ENCODE assay signal across 1 cellular context in the genomic region with DNA sequence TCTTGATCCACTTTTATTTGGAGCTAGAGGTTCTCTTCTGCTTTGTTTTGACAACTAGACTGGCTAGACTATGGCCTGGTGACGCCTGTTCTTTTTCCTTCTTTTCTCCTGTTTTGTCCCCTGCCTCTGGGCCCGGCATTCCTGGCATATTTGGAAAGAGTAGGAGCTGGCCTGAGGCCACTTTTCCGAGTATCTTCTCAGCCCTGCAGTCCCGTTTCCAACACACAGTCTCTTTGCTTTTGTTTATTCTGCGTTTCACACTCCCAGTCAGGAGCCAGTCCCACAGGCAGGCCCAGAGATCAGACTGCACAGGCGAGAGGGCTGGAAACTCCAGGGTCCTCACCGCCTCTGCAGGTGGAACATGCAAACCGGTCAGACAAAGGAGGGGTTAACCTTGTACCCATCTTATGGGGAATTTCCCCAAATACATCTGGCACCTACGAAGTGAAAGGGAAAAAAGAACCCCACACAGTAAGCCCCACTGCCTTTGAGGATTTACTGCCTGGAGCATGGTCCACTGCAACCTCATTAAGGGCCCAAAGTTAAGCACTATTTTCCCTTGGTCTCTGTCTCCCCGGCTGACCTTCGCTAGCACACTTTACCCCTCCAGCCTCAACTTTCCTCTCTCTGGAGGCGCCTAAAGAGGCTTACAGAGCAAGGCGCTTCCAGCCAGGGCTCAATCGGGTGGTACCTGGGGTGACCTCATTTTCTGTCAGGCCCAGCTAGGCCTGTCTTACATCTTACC.
A peak's percentile ranks its signal among the peaks of the same experiment; 100 is the strongest.
TF ChIP-seq lines count a peak whose summit lies in the region.

No MANE protein-coding gene starts in this region.

TF ChIP-seq in HepG2, 621 proteins besides CTCF, POLR2A, EP300 and RAD21 (continued from another document and continues in another):
- TF ChIP-seq, protein P1, sequence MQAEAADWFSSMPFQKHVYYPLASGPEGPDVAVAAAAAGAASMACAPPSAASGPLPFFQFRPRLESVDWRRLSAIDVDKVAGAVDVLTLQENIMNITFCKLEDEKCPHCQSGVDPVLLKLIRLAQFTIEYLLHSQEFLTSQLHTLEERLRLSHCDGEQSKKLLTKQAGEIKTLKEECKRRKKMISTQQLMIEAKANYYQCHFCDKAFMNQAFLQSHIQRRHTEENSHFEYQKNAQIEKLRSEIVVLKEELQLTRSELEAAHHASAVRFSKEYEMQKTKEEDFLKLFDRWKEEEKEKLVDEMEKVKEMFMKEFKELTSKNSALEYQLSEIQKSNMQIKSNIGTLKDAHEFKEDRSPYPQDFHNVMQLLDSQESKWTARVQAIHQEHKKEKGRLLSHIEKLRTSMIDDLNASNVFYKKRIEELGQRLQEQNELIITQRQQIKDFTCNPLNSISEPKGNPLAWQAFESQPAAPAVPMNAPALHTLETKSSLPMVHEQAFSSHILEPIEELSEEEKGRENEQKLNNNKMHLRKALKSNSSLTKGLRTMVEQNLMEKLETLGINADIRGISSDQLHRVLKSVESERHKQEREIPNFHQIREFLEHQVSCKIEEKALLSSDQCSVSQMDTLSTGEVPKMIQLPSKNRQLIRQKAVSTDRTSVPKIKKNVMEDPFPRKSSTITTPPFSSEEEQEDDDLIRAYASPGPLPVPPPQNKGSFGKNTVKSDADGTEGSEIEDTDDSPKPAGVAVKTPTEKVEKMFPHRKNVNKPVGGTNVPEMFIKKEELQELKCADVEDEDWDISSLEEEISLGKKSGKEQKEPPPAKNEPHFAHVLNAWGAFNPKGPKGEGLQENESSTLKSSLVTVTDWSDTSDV (CRISPR knock-in tag; IDR thresholded peaks at IDR 0.05): no peak
- TF ChIP-seq CHD4 (IDR thresholded peaks at IDR 0.05; ENCODE audit: borderline replicate concordance, low read length): no peak
- TF ChIP-seq ZNF567 (CRISPR knock-in tag; IDR thresholded peaks at IDR 0.05; ENCODE audit: borderline replicate concordance): no peak
- TF ChIP-seq, protein P2, sequence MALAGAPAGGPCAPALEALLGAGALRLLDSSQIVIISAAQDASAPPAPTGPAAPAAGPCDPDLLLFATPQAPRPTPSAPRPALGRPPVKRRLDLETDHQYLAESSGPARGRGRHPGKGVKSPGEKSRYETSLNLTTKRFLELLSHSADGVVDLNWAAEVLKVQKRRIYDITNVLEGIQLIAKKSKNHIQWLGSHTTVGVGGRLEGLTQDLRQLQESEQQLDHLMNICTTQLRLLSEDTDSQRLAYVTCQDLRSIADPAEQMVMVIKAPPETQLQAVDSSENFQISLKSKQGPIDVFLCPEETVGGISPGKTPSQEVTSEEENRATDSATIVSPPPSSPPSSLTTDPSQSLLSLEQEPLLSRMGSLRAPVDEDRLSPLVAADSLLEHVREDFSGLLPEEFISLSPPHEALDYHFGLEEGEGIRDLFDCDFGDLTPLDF (CRISPR knock-in tag; IDR thresholded peaks at IDR 0.05): no peak
- no peak; the same call in 1 of the 2 replicates for TF ChIP-seq NRL (CRISPR knock-in tag; IDR thresholded peaks at IDR 0.05; ENCODE audit: borderline replicate concordance)
- TF ChIP-seq, protein P3, sequence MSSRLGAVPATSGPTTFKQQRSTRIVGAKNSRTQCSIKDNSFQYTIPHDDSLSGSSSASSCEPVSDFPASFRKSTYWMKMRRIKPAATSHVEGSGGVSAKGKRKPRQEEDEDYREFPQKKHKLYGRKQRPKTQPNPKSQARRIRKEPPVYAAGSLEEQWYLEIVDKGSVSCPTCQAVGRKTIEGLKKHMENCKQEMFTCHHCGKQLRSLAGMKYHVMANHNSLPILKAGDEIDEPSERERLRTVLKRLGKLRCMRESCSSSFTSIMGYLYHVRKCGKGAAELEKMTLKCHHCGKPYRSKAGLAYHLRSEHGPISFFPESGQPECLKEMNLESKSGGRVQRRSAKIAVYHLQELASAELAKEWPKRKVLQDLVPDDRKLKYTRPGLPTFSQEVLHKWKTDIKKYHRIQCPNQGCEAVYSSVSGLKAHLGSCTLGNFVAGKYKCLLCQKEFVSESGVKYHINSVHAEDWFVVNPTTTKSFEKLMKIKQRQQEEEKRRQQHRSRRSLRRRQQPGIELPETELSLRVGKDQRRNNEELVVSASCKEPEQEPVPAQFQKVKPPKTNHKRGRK (CRISPR knock-in tag; IDR thresholded peaks at IDR 0.05): no peak
- TF ChIP-seq, protein P4, sequence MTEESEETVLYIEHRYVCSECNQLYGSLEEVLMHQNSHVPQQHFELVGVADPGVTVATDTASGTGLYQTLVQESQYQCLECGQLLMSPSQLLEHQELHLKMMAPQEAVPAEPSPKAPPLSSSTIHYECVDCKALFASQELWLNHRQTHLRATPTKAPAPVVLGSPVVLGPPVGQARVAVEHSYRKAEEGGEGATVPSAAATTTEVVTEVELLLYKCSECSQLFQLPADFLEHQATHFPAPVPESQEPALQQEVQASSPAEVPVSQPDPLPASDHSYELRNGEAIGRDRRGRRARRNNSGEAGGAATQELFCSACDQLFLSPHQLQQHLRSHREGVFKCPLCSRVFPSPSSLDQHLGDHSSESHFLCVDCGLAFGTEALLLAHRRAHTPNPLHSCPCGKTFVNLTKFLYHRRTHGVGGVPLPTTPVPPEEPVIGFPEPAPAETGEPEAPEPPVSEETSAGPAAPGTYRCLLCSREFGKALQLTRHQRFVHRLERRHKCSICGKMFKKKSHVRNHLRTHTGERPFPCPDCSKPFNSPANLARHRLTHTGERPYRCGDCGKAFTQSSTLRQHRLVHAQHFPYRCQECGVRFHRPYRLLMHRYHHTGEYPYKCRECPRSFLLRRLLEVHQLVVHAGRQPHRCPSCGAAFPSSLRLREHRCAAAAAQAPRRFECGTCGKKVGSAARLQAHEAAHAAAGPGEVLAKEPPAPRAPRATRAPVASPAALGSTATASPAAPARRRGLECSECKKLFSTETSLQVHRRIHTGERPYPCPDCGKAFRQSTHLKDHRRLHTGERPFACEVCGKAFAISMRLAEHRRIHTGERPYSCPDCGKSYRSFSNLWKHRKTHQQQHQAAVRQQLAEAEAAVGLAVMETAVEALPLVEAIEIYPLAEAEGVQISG (CRISPR knock-in tag; IDR thresholded peaks at IDR 0.05): no peak
- no peak for TF ChIP-seq SOX5 (CRISPR knock-in tag; IDR thresholded peaks at IDR 0.05; ENCODE audit: borderline replicate concordance)
- no peak for TF ChIP-seq ZNF75D (CRISPR knock-in tag; IDR thresholded peaks at IDR 0.05; ENCODE audit: borderline replicate concordance)
- TF ChIP-seq ZNF589 (CRISPR knock-in tag; conservative IDR thresholded peaks at IDR 0.05): no peak
- no peak for TF ChIP-seq ZFP41 (CRISPR knock-in tag; IDR thresholded peaks at IDR 0.05; ENCODE audit: borderline replicate concordance)
- peak; percentile 60 for TF ChIP-seq PHF8 (CRISPR knock-in tag; IDR thresholded peaks at IDR 0.05)
- no peak for TF ChIP-seq ZNF24 (IDR thresholded peaks at IDR 0.05)
- peak; percentile 16; the same call in 1 of the 2 replicates for TF ChIP-seq MEF2D (CRISPR knock-in tag; IDR thresholded peaks at IDR 0.05)
- no peak for TF ChIP-seq ZC3H13 (CRISPR knock-in tag; IDR thresholded peaks at IDR 0.05)
- TF ChIP-seq ZFX (CRISPR knock-in tag; IDR thresholded peaks at IDR 0.05; ENCODE audit: low read depth): peak; percentile 93
- TF ChIP-seq ZNF790 (CRISPR knock-in tag; IDR thresholded peaks at IDR 0.05; ENCODE audit: borderline replicate concordance): no peak
- TF ChIP-seq, protein P5, sequence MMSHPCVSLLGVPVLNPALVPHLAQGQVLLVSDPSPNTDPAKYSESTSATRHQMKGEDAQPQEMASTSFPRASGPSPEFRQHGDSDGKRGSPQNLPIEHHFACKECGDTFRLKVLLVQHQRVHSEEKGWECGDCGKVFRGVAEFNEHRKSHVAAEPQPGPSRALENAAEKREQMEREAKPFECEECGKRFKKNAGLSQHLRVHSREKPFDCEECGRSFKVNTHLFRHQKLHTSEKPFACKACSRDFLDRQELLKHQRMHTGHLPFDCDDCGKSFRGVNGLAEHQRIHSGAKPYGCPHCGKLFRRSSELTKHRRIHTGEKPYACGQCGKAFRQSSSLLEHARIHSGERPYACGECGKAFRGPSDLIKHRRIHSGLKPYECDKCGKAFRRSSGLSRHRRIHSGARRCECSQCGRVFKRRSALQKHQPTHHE (CRISPR knock-in tag; IDR thresholded peaks at IDR 0.05; ENCODE audit: borderline replicate concordance): peak; percentile 37; the same call in 1 of the 2 replicates
- TF ChIP-seq, protein P6, sequence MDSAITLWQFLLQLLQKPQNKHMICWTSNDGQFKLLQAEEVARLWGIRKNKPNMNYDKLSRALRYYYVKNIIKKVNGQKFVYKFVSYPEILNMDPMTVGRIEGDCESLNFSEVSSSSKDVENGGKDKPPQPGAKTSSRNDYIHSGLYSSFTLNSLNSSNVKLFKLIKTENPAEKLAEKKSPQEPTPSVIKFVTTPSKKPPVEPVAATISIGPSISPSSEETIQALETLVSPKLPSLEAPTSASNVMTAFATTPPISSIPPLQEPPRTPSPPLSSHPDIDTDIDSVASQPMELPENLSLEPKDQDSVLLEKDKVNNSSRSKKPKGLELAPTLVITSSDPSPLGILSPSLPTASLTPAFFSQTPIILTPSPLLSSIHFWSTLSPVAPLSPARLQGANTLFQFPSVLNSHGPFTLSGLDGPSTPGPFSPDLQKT (CRISPR knock-in tag; IDR thresholded peaks at IDR 0.05; ENCODE audit: borderline replicate concordance): no peak
- TF ChIP-seq, protein P7, sequence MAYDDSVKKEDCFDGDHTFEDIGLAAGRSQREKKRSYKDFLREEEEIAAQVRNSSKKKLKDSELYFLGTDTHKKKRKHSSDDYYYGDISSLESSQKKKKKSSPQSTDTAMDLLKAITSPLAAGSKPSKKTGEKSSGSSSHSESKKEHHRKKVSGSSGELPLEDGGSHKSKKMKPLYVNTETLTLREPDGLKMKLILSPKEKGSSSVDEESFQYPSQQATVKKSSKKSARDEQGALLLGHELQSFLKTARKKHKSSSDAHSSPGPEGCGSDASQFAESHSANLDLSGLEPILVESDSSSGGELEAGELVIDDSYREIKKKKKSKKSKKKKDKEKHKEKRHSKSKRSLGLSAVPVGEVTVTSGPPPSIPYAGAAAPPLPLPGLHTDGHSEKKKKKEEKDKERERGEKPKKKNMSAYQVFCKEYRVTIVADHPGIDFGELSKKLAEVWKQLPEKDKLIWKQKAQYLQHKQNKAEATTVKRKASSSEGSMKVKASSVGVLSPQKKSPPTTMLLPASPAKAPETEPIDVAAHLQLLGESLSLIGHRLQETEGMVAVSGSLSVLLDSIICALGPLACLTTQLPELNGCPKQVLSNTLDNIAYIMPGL (CRISPR knock-in tag; IDR thresholded peaks at IDR 0.05; ENCODE audit: borderline replicate concordance in 1 of 2, low read depth in 1 of 2): peak in 1 of 2 experiments; percentile 44; a peak in 3 of 4 replicates
- TF ChIP-seq ZNF703 (CRISPR knock-in tag; IDR thresholded peaks at IDR 0.05; ENCODE audit: borderline replicate concordance): no peak
- TF ChIP-seq SRSF9 (IDR thresholded peaks at IDR 0.05; ENCODE audit: borderline replicate concordance, insufficient read depth, low read depth, low read length, poor library complexity, severe bottlenecking): no peak
- TF ChIP-seq ASH2L (IDR thresholded peaks at IDR 0.05; ENCODE audit: insufficient read length, low read depth, low read length): peak; percentile 21
- TF ChIP-seq RFX1 (IDR thresholded peaks at IDR 0.05): no peak; the same call in 1 of the 2 replicates
- TF ChIP-seq SP2 (CRISPR knock-in tag; IDR thresholded peaks at IDR 0.05): no peak
- TF ChIP-seq ZNF460 (CRISPR knock-in tag; IDR thresholded peaks at IDR 0.05; ENCODE audit: borderline replicate concordance): no peak; the same call in 1 of the 2 replicates
- TF ChIP-seq ZNF598 (CRISPR knock-in tag; IDR thresholded peaks at IDR 0.05; ENCODE audit: borderline replicate concordance): no peak
- TF ChIP-seq MED8 (CRISPR knock-in tag; IDR thresholded peaks at IDR 0.05; ENCODE audit: insufficient replicate concordance): no peak
- TF ChIP-seq ZNF569 (CRISPR knock-in tag; IDR thresholded peaks at IDR 0.05; ENCODE audit: borderline replicate concordance): no peak
- no peak for TF ChIP-seq MTA3 (CRISPR knock-in tag; IDR thresholded peaks at IDR 0.05)
- no peak for TF ChIP-seq RFX5 (IDR thresholded peaks at IDR 0.05; ENCODE audit: low read depth, low read length)
- TF ChIP-seq SKI (IDR thresholded peaks at IDR 0.05; ENCODE audit: partially characterized antibody): peak; percentile 85
- no peak for TF ChIP-seq CENPX (CRISPR knock-in tag; IDR thresholded peaks at IDR 0.05)
- no peak for TF ChIP-seq TARDBP (CRISPR knock-in tag; IDR thresholded peaks at IDR 0.05)
- TF ChIP-seq XBP1 (CRISPR knock-in tag; IDR thresholded peaks at IDR 0.05): no peak
- TF ChIP-seq, protein P8, sequence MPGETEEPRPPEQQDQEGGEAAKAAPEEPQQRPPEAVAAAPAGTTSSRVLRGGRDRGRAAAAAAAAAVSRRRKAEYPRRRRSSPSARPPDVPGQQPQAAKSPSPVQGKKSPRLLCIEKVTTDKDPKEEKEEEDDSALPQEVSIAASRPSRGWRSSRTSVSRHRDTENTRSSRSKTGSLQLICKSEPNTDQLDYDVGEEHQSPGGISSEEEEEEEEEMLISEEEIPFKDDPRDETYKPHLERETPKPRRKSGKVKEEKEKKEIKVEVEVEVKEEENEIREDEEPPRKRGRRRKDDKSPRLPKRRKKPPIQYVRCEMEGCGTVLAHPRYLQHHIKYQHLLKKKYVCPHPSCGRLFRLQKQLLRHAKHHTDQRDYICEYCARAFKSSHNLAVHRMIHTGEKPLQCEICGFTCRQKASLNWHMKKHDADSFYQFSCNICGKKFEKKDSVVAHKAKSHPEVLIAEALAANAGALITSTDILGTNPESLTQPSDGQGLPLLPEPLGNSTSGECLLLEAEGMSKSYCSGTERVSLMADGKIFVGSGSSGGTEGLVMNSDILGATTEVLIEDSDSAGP (CRISPR knock-in tag; IDR thresholded peaks at IDR 0.05; ENCODE audit: borderline replicate concordance): peak; percentile 61; the same call in 1 of the 2 replicates
- TF ChIP-seq ZNF451 (CRISPR knock-in tag; IDR thresholded peaks at IDR 0.05): no peak
- TF ChIP-seq, protein P9, sequence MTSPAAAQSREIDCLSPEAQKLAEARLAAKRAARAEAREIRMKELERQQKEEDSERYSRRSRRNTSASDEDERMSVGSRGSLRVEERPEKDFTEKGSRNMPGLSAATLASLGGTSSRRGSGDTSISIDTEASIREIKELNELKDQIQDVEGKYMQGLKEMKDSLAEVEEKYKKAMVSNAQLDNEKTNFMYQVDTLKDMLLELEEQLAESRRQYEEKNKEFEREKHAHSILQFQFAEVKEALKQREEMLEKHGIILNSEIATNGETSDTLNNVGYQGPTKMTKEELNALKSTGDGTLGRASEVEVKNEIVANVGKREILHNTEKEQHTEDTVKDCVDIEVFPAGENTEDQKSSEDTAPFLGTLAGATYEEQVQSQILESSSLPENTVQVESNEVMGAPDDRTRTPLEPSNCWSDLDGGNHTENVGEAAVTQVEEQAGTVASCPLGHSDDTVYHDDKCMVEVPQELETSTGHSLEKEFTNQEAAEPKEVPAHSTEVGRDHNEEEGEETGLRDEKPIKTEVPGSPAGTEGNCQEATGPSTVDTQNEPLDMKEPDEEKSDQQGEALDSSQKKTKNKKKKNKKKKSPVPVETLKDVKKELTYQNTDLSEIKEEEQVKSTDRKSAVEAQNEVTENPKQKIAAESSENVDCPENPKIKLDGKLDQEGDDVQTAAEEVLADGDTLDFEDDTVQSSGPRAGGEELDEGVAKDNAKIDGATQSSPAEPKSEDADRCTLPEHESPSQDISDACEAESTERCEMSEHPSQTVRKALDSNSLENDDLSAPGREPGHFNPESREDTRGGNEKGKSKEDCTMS (CRISPR knock-in tag; conservative IDR thresholded peaks at IDR 0.05): no peak
